19 cellular contexts compared by ENCODE assay signal in genomic region chr14:87082917-87083316, GRCh38.
DNase-seq lines count a peak whose midpoint lies in the region; ATAC-seq, FAIRE-seq and TF ChIP-seq lines count a peak whose summit lies in the region.
"Had no signal": no experiment of that assay in that cellular context is flagged by ENCODE, and none has a peak within 500 bp of the region (broad histone marks: within the 10 kb centered on the region; RNA-seq: fewer than 3 reads in every experiment).

No MANE protein-coding gene starts in this region.

- H3K79me2 ChIP-seq in Karpas-422 (ENCODE audit: low read length) (peaks cover 92% of the 10 kb centered on the region), K562 (ENCODE audit: control insufficient read depth, insufficient read depth, low read length) (no peaks in the 10 kb centered on the region)

- H4K20me1 ChIP-seq in Karpas-422 (ENCODE audit: insufficient read depth, low read depth, low read length) (no peaks in the 10 kb centered on the region), K562 (replicated peaks; ENCODE audit: control insufficient read depth, insufficient read depth, low read length) (no peaks in the 10 kb centered on the region)

- TF ChIP-seq CTCF in A549 (IDR thresholded peaks at IDR 0.05), result no peak
- no peak for TF ChIP-seq CTCF in K562 (IDR thresholded peaks at IDR 0.05 in 2 of 3, conservative IDR thresholded peaks at IDR 0.05 in 1 of 3; ENCODE audit: insufficient read depth in 2 of 3, low read depth in 1 of 3, low read length in 3 of 3)
- no peak for TF ChIP-seq CTCF in tibial nerve (IDR thresholded peaks at IDR 0.05)
- TF ChIP-seq CTCF in suprapubic skin (IDR thresholded peaks at IDR 0.05), result no peak

- no peak overlapping the region for H3K4me2 ChIP-seq in A549
- H3K4me2 ChIP-seq in Karpas-422 (ENCODE audit: low read depth, low read length, poor library complexity, severe bottlenecking), result peak overlapping the region; percentile 9
- no peak overlapping the region for H3K4me2 ChIP-seq in K562 (ENCODE audit: insufficient read depth, low read length)
- H3K4me2 ChIP-seq: GM23338 had no signal

- H2AFZ ChIP-seq in Karpas-422 (ENCODE audit: low read length) (no peak overlapping the region), K562 (ENCODE audit: low read depth, low read length) (no peak overlapping the region)
- H2AFZ ChIP-seq: GM23338 had no signal

- no TSS peak for BruUV-seq in K562 (replicated peaks; lab: Mats Ljungman, UMichigan)

- TF ChIP-seq RAD21 in A549 (conservative IDR thresholded peaks at IDR 0.05 in 1 of 2, IDR thresholded peaks at IDR 0.05 in 1 of 2) (no peak), K562 (CRISPR knock-in tag; conservative IDR thresholded peaks at IDR 0.05 in 1 of 2, IDR thresholded peaks at IDR 0.05 in 1 of 2) (no peak)

- POLR2A ChIA-PET in A549 (lab: Yijun Ruan, JAX), result no interaction called here
- POLR2A ChIA-PET in K562 (lab: Yijun Ruan, JAX), result no interaction called here

- TF ChIP-seq POLR2A in A549 (IDR thresholded peaks at IDR 0.05; ENCODE audit: low read length), result no peak
- no peak for TF ChIP-seq POLR2A in K562 (conservative IDR thresholded peaks at IDR 0.05)
- no peak for TF ChIP-seq POLR2A in tibial nerve (IDR thresholded peaks at IDR 0.05)
- TF ChIP-seq POLR2A in suprapubic skin (IDR thresholded peaks at IDR 0.05), result no peak

- H3K27me3 ChIP-seq in Karpas-422 (ENCODE audit: low read length) (no peaks in the 10 kb centered on the region), K562 (ENCODE audit: control insufficient read depth in 2 of 2, insufficient read depth in 2 of 2, low read length in 2 of 2) (no peaks in the 10 kb centered on the region), tibial nerve (no peaks in the 10 kb centered on the region), suprapubic skin (no peaks in the 10 kb centered on the region)

- H3K36me3 ChIP-seq in Karpas-422 (ENCODE audit: insufficient read depth, low read length) (peaks cover 41% of the 10 kb centered on the region), K562 (ENCODE audit: control insufficient read depth, insufficient read depth, low read length) (no peaks in the 10 kb centered on the region), tibial nerve (no peaks in the 10 kb centered on the region), suprapubic skin (no peaks in the 10 kb centered on the region)
- H3K36me3 ChIP-seq: HAP-1 had no signal

- no peaks in the 10 kb centered on the region for H3K9me3 ChIP-seq in A549
- no peaks in the 10 kb centered on the region for H3K9me3 ChIP-seq in Karpas-422 (ENCODE audit: low read length)
- H3K9me3 ChIP-seq in K562 (replicated peaks; ENCODE audit: control insufficient read depth, insufficient read depth, low read depth, low read length), result no peaks in the 10 kb centered on the region
- H3K9me3 ChIP-seq in tibial nerve, result no peaks in the 10 kb centered on the region
- no peaks in the 10 kb centered on the region for H3K9me3 ChIP-seq in suprapubic skin
- H3K9me3 ChIP-seq: HAP-1 had no signal

- no peaks in the 10 kb centered on the region for H3K9me1 ChIP-seq in K562 (ENCODE audit: control insufficient read depth, insufficient read depth, low read length)

- H3K4me3 ChIP-seq in A549 (no peak overlapping the region), Karpas-422 (ENCODE audit: low read length) (no peak overlapping the region), K562 (no peak overlapping the region), tibial nerve (no peak overlapping the region), suprapubic skin (no peak overlapping the region)
- H3K4me3 ChIP-seq: GM23338, HAP-1 had no signal

- no peak for DNase-seq in A549 (ENCODE audit: low read depth in 1 of 2, low spot score in 1 of 2)
- no peak for DNase-seq in Karpas-422
- DNase-seq in K562 (ENCODE audit: extremely low read depth in 1 of 4, low spot score in 3 of 4), result no peak
- no peak for DNase-seq in NCI-H526 treated with DMSO at 0.1 percent for 48 hours (lab: John Stamatoyannopoulos, UW)
- DNase-seq in tibial nerve (ENCODE audit: low spot score in 2 of 2), result no peak
- no peak for DNase-seq in suprapubic skin (ENCODE audit: low spot score in 2 of 2)
- DNase-seq: 8988T; C1 segment of cervical spinal cord; Calu3; CD4-positive, alpha-beta memory T cell; COR-L47; DMS79 treated with DMSO at 0.1 percent for 48 hours; GF-D8; HFFc6 had no signal

- no peaks in the 10 kb centered on the region for H3K9me2 ChIP-seq in Karpas-422 (replicated peaks; ENCODE audit: insufficient read depth, low read length)

- TF ChIP-seq EP300 in A549 (IDR thresholded peaks at IDR 0.05) (no peak), K562 (IDR thresholded peaks at IDR 0.05; ENCODE audit: low read length) (no peak), tibial nerve (IDR thresholded peaks at IDR 0.05) (no peak), suprapubic skin (IDR thresholded peaks at IDR 0.05) (no peak)

- ATAC-seq in A549 (no peak), K562 (no peak)
- ATAC-seq: GM23338 had no signal

- H3K27ac ChIP-seq in A549, result no peak overlapping the region
- H3K27ac ChIP-seq in Karpas-422 (ENCODE audit: low read length), result peak overlapping the region; percentile 99
- H3K27ac ChIP-seq in K562 (ENCODE audit: extremely low read depth, low read depth, low read length), result no peak overlapping the region
- no peak overlapping the region for H3K27ac ChIP-seq in tibial nerve
- H3K27ac ChIP-seq in suprapubic skin, result no peak overlapping the region

- 0 out of 2 replicates have a peak overlapping the region, but pooled peaks have one; percentile 12 for H3K9ac ChIP-seq in Karpas-422 (ENCODE audit: low read length)
- H3K9ac ChIP-seq in K562 (ENCODE audit: insufficient read depth in 1 of 2, low read depth in 2 of 2, low read length in 2 of 2), result no peak overlapping the region

- intact Hi-C loops in K562 (cut with micrococcal nuclease), result no loop called here

- CTCF ChIA-PET in A549 (lab: Yijun Ruan, JAX) (no interaction called here), K562 (lab: Yijun Ruan, JAX; ENCODE audit: low intra/inter-chr PET ratio) (no interaction called here)

- in situ Hi-C loops in K562 (cut with MboI), result no loop called here

- FAIRE-seq in A549 (lab: Jason Lieb, UNC) (no peak), K562 (lab: Jason Lieb, UNC) (no peak)
- FAIRE-seq: GM12891, GM18507, H54 had no signal

- no peaks in the 10 kb centered on the region for H3K4me1 ChIP-seq in A549
- peaks cover 99% of the 10 kb centered on the region for H3K4me1 ChIP-seq in Karpas-422 (ENCODE audit: low read length)
- H3K4me1 ChIP-seq in K562 (replicated peaks in 1 of 2; ENCODE audit: control insufficient read depth in 2 of 2, insufficient read depth in 2 of 2, low read length in 2 of 2), result no peaks in the 10 kb centered on the region
- H3K4me1 ChIP-seq in tibial nerve, result no peaks in the 10 kb centered on the region
- H3K4me1 ChIP-seq in suprapubic skin, result no peaks in the 10 kb centered on the region
- H3K4me1 ChIP-seq: HAP-1 had no signal

TF ChIP-seq in A549, 52 proteins besides CTCF, POLR2A, EP300 and RAD21:
- TF ChIP-seq JUN (IDR thresholded peaks at IDR 0.05), result no peak
- TF ChIP-seq CEBPB (IDR thresholded peaks at IDR 0.05), result no peak
- no peak for TF ChIP-seq BCL3 (IDR thresholded peaks at IDR 0.05)
- TF ChIP-seq, protein P1, sequence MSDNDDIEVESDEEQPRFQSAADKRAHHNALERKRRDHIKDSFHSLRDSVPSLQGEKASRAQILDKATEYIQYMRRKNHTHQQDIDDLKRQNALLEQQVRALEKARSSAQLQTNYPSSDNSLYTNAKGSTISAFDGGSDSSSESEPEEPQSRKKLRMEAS (IDR thresholded peaks at IDR 0.05), result no peak
- peak; percentile 91 for TF ChIP-seq MAFK (IDR thresholded peaks at IDR 0.05; ENCODE audit: partially characterized antibody)

TF ChIP-seq in K562, 482 proteins besides CTCF, POLR2A, EP300 and RAD21:
- TF ChIP-seq MYBL2 (IDR thresholded peaks at IDR 0.05; ENCODE audit: low read depth) (no peak), MYBL2 (CRISPR knock-in tag; IDR thresholded peaks at IDR 0.05; ENCODE audit: borderline replicate concordance) (no peak), SP2 (IDR thresholded peaks at IDR 0.05; ENCODE audit: extremely low read depth, low read depth, low read length, poor library complexity, severe bottlenecking) (no peak), ZNF24 (IDR thresholded peaks at IDR 0.05) (no peak), C11orf30 (IDR thresholded peaks at IDR 0.05; ENCODE audit: low read depth) (peak; percentile 43; the same call in 1 of the 2 replicates), MAFG (tag; conservative IDR thresholded peaks at IDR 0.05) (peak; percentile 50), ZNF316 (IDR thresholded peaks at IDR 0.05) (peak; percentile 60; the same call in 1 of the 2 replicates), NONO (IDR thresholded peaks at IDR 0.05; ENCODE audit: low read depth in 2 of 2, low read length in 1 of 2) (no peak), MAFK (IDR thresholded peaks at IDR 0.05; ENCODE audit: low read length) (peak; percentile 71), PCBP2 (IDR thresholded peaks at IDR 0.05; ENCODE audit: low read depth, low read length, poor library complexity, severe bottlenecking) (no peak), NRF1 (conservative IDR thresholded peaks at IDR 0.05 in 1 of 2, IDR thresholded peaks at IDR 0.05 in 1 of 2) (no peak), MAFF (IDR thresholded peaks at IDR 0.05; ENCODE audit: low read length) (peak; percentile 34; the same call in 1 of the 2 replicates), HNRNPLL (IDR thresholded peaks at IDR 0.05; ENCODE audit: low read depth, low read length, poor library complexity, severe bottlenecking) (no peak)

Comparison
In these comparisons a context has a peak if more than half of its experiments do, and no peak if none do; other contexts are left out.
1. Of the 35 proteins assayed by ChIP-seq in both K562 and A549: peak only in K562: none; only in A549: none; in both: MAFK; in neither: 34.